ENCODE assay signal across 15 cellular contexts in the genomic region with DNA sequence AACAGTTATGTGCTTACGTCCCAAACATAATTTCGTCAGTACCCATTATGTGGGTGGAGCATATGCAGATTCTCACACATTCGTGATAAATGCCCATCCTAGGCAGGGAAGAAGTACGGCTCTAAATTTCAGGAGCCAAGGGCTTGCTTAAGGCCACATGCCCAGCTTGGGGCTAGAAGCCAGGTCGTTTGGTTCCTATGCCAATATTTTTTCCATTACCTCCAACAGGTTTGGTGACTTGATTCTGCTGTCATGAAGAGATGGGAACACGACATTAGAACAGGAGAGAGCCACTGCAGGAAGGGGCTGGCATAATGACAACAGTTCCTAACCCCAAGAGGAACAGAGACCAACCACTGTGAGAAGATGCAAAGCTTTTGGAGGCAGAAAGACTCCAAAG.
"Had no signal": no experiment of that assay in that cellular context is flagged by ENCODE, and none has a peak within 500 bp of the region (broad histone marks: within the 10 kb centered on the region; RNA-seq: fewer than 3 reads in every experiment).

No MANE protein-coding gene starts in this region.

- H3K4me3 ChIP-seq: lower lobe of right lung, thoracic aorta had no signal

- H3K27me3 Mint-ChIP-seq: activated CD4-positive, alpha-beta T cell treated with anti-CD3 and anti-CD28 coated beads for 36 hours; activated CD8-positive, alpha-beta T cell treated with anti-CD3 and anti-CD28 coated beads for 36 hours; naive B cell had no signal

- H3K27ac ChIP-seq: epithelial cell of prostate, lower lobe of right lung, thoracic aorta, WERI-Rb-1 had no signal

- H3K9me3 Mint-ChIP-seq: activated CD8-positive, alpha-beta T cell treated with anti-CD3 and anti-CD28 coated beads for 36 hours; activated naive CD4-positive, alpha-beta T cell treated with anti-CD3 and anti-CD28 coated beads for 36 hours; naive B cell had no signal

- H3K9me3 ChIP-seq: lower lobe of right lung, thoracic aorta had no signal

- H3K27ac Mint-ChIP-seq: activated CD4-positive, alpha-beta T cell treated with anti-CD3 and anti-CD28 coated beads for 36 hours; activated CD8-positive, alpha-beta T cell treated with anti-CD3 and anti-CD28 coated beads for 36 hours; activated naive CD4-positive, alpha-beta T cell treated with anti-CD3 and anti-CD28 coated beads for 36 hours had no signal

- ATAC-seq: activated CD4-positive, alpha-beta T cell treated with anti-CD3 and anti-CD28 coated beads for 36 hours; activated CD8-positive, alpha-beta T cell treated with anti-CD3 and anti-CD28 coated beads for 36 hours; lower lobe of right lung had no signal

- H3K4me3 Mint-ChIP-seq: activated CD4-positive, alpha-beta T cell treated with anti-CD3 and anti-CD28 coated beads for 36 hours; activated CD8-positive, alpha-beta T cell treated with anti-CD3 and anti-CD28 coated beads for 36 hours; activated naive CD4-positive, alpha-beta T cell treated with anti-CD3 and anti-CD28 coated beads for 36 hours; naive B cell had no signal

- DNase-seq: activated CD4-positive, alpha-beta T cell treated with anti-CD3 and anti-CD28 coated beads for 36 hours; activated CD8-positive, alpha-beta memory T cell treated with anti-CD3 and anti-CD28 coated beads, Interleukin-2, amount 50 U/mL, for 48 hours; activated CD8-positive, alpha-beta T cell treated with anti-CD3 and anti-CD28 coated beads for 36 hours; activated naive CD4-positive, alpha-beta T cell treated with anti-CD3 and anti-CD28 coated beads for 36 hours; cortex of kidney; effector memory CD4-positive, alpha-beta T cell; kidney; lower lobe of right lung; naive B cell; stimulated activated CD4-positive, alpha-beta T cell treated with anti-CD3 and anti-CD28 coated beads, Interleukin-12 subunit alpha, Interleukin-12 subunit beta, amount 100 ng/mL, for 4 hours; stimulated activated naive CD4-positive, alpha-beta T cell treated with Interleukin-2 at 50 U/mL for 16 hours; T1000; WERI-Rb-1 had no signal

- H3K36me3 ChIP-seq: thoracic aorta had no signal
